ENCODE assay signal across 26 cellular contexts in genomic region chr3:167274141-167274874, GRCh38.
DNase-seq lines count a peak whose midpoint lies in the region; ATAC-seq, FAIRE-seq and TF ChIP-seq lines count a peak whose summit lies in the region.
"Had no signal": no experiment of that assay in that cellular context is flagged by ENCODE, and none has a peak within 500 bp of the region (broad histone marks: within the 10 kb centered on the region; RNA-seq: fewer than 3 reads in every experiment).

No MANE protein-coding gene starts in this region.

- no peak overlapping the region for H3K9ac ChIP-seq in HepG2 (ENCODE audit: insufficient read depth, low read depth, low read length)
- H3K9ac ChIP-seq: BLaER1 treated with 17β-estradiol and CSF1 and Interleukin-3, amounts not matched to agents 10 nM and 100 nM had no signal

- ATAC-seq in HepG2 (no peak), right lobe of liver (no peak), body of pancreas (peak; percentile 89), pancreas (peak; percentile 63 to 86 (median 72))
- ATAC-seq: A549; CD8-positive, alpha-beta T cell; GM12878 had no signal

- H3K36me3 ChIP-seq in HepG2 (replicated peaks in 1 of 2; ENCODE audit: control insufficient read depth in 1 of 2, insufficient read depth in 2 of 2, low read length in 2 of 2) (no peaks in the 10 kb centered on the region), right lobe of liver (no peaks in the 10 kb centered on the region), body of pancreas (replicated peaks in 1 of 2; ENCODE audit: insufficient read depth in 1 of 2, low read depth in 2 of 2) (no peaks in the 10 kb centered on the region), pancreas (no peaks in the 10 kb centered on the region)
- H3K36me3 ChIP-seq: BLaER1 treated with 17β-estradiol and CSF1 and Interleukin-3, amounts not matched to agents 10 nM and 100 nM had no signal

- TF ChIP-seq CTCF in HepG2 (CRISPR knock-in tag; IDR thresholded peaks at IDR 0.05) (no peak), right lobe of liver (IDR thresholded peaks at IDR 0.05) (no peak), Calu3 (IDR thresholded peaks at IDR 0.05; ENCODE audit: unreplicated experiment) (no peak), body of pancreas (IDR thresholded peaks at IDR 0.05) (no peak), pancreas (IDR thresholded peaks at IDR 0.05) (no peak)

- no peaks in the 10 kb centered on the region for H3K4me1 Mint-ChIP-seq in Calu3 (ENCODE audit: low read depth, unreplicated experiment)
- H3K4me1 Mint-ChIP-seq: B cell had no signal

- FAIRE-seq in HepG2 (lab: Jason Lieb, UNC) (no peak), pancreas (lab: Jason Lieb, UNC) (no peak)
- FAIRE-seq: A549, GM12878, GM12892, GM18507 had no signal

- H3K9me3 ChIP-seq in HepG2 (ENCODE audit: low read length) (no peaks in the 10 kb centered on the region), right lobe of liver (no peaks in the 10 kb centered on the region), body of pancreas (no peaks in the 10 kb centered on the region), pancreas (no peaks in the 10 kb centered on the region)
- H3K9me3 ChIP-seq: A549; BLaER1 treated with 17β-estradiol and CSF1 and Interleukin-3, amounts not matched to agents 10 nM and 100 nM; Caco-2 had no signal

- no peak overlapping the region for H2AFZ ChIP-seq in HepG2 (ENCODE audit: low read length)

- no peak overlapping the region for H3K4me3 ChIP-seq in HepG2 (replicated peaks in 1 of 3; ENCODE audit: insufficient read depth in 1 of 3, low read depth in 2 of 3, low read length in 3 of 3)
- H3K4me3 ChIP-seq in right lobe of liver, result no peak overlapping the region
- no peak overlapping the region for H3K4me3 ChIP-seq in body of pancreas
- H3K4me3 ChIP-seq in pancreas, result no peak overlapping the region
- H3K4me3 ChIP-seq: A549; BLaER1 treated with 17β-estradiol and CSF1 and Interleukin-3, amounts not matched to agents 10 nM and 100 nM; GM12878 had no signal

- peak overlapping the region; percentile 2 for H3K27ac Mint-ChIP-seq in Calu3 (ENCODE audit: unreplicated experiment)
- H3K27ac Mint-ChIP-seq: B cell; CD4-positive, alpha-beta T cell; CD8-positive, alpha-beta T cell had no signal

- no peaks in the 10 kb centered on the region for H3K36me3 Mint-ChIP-seq in Calu3 (ENCODE audit: insufficient read depth, unreplicated experiment)
- H3K36me3 Mint-ChIP-seq: CD8-positive, alpha-beta T cell had no signal

- H3K4me1 ChIP-seq in HepG2 (ENCODE audit: insufficient read depth, low read length) (no peaks in the 10 kb centered on the region), right lobe of liver (no peaks in the 10 kb centered on the region), body of pancreas (peaks cover 8% of the 10 kb centered on the region), pancreas (peaks cover 0 to 5% (median 0%) of the 10 kb centered on the region in 3 donors)
- H3K4me1 ChIP-seq: A549; BLaER1 treated with 17β-estradiol and CSF1 and Interleukin-3, amounts not matched to agents 10 nM and 100 nM; Caco-2 had no signal

- no peaks in the 10 kb centered on the region for H4K20me1 ChIP-seq in HepG2 (ENCODE audit: insufficient read depth, low read length)
- H4K20me1 ChIP-seq: BLaER1 treated with 17β-estradiol and CSF1 and Interleukin-3, amounts not matched to agents 10 nM and 100 nM had no signal

- WGBS in HepG2 (ENCODE audit: low lambda C conversion rate), result 18% methylated on average over 7 of the region's 7 CpGs
- 52% methylated on average over 7 of the region's 7 CpGs for WGBS in right lobe of liver (ENCODE audit: insufficient coverage, low coverage, low lambda C conversion rate, missing lambda C conversion rate)
- WGBS in body of pancreas, 2 donors, result 17% methylated on average over 7 of the region's 7 CpGs
- 15 to 19% methylated on average over 7 of the region's 7 CpGs for WGBS in pancreas, 2 donors

- intact Hi-C loops in HepG2 (cut with micrococcal nuclease; ENCODE audit: unreplicated experiment), result no loop called here
- intact Hi-C loops in right lobe of liver (cut with DNase I), result no loop called here
- intact Hi-C loops in Calu3 (cut with micrococcal nuclease; ENCODE audit: unreplicated experiment), result no loop called here
- intact Hi-C loops in body of pancreas (cut with DNase I), result no loop called here
- intact Hi-C loops in pancreas (cut with DNase I), result no loop called here

- H3K9me3 Mint-ChIP-seq in Calu3 (ENCODE audit: low read depth, unreplicated experiment), result peaks cover 12% of the 10 kb centered on the region

- TF ChIP-seq POLR2A in HepG2 (IDR thresholded peaks at IDR 0.05; ENCODE audit: insufficient read depth in 1 of 2, low read depth in 2 of 2, low read length in 2 of 2) (no peak), right lobe of liver (IDR thresholded peaks at IDR 0.05) (no peak), body of pancreas (IDR thresholded peaks at IDR 0.05) (no peak)

- TF ChIP-seq RAD21 in HepG2 (CRISPR knock-in tag; IDR thresholded peaks at IDR 0.05), result no peak

- no peaks in the 10 kb centered on the region for H3K27me3 Mint-ChIP-seq in Calu3 (ENCODE audit: unreplicated experiment)
- H3K27me3 Mint-ChIP-seq: B cell; CD4-positive, alpha-beta T cell had no signal

- in situ Hi-C loops in HepG2 (cut with HindIII; ENCODE audit: extremely low pct_ligation_motif_present, low pct_unique_long_range_greater_than_20kb), result no loop called here

- TF ChIP-seq EP300 in HepG2 (IDR thresholded peaks at IDR 0.05; ENCODE audit: low read depth in 2 of 2, low read length in 2 of 2) (no peak), HepG2 (CRISPR knock-in tag; IDR thresholded peaks at IDR 0.05; ENCODE audit: borderline replicate concordance) (no peak)

- H3K27me3 ChIP-seq in HepG2 (ENCODE audit: control insufficient read depth in 1 of 2, insufficient read depth in 2 of 2, low read length in 2 of 2) (no peaks in the 10 kb centered on the region), right lobe of liver (no peaks in the 10 kb centered on the region), body of pancreas (no peaks in the 10 kb centered on the region), pancreas (no peaks in the 10 kb centered on the region)
- H3K27me3 ChIP-seq: BLaER1 treated with 17β-estradiol and CSF1 and Interleukin-3, amounts not matched to agents 10 nM and 100 nM had no signal

- DNase-seq in HepG2 (ENCODE audit: low spot score), result no peak
- no peak for DNase-seq in right lobe of liver
- no peak for DNase-seq in Calu3
- peak in 2 of 4 donors; percentile 14 to 40 for DNase-seq in body of pancreas
- peak in 2 of 6 donors; percentile 24 to 63 for DNase-seq in pancreas
- no peak for DNase-seq in activated gamma-delta T cell treated with Interleukin-2 at 50 U/mL for 16 hours
- no peak for DNase-seq in NCI-H2081 treated with DMSO at 0.1 percent for 48 hours (lab: John Stamatoyannopoulos, UW)
- DNase-seq: AML-193; Caco-2; CD4-positive, alpha-beta T cell; CD8-positive, alpha-beta T cell; DMS 273 treated with DMSO at 0.1 percent for 48 hours; DMS153; DMS53; DMS79; DND-41; EL; GDM1 had no signal

- H3K4me3 Mint-ChIP-seq in Calu3 (ENCODE audit: low read depth, unreplicated experiment), result no peak overlapping the region
- H3K4me3 Mint-ChIP-seq: B cell; CD4-positive, alpha-beta T cell; CD8-positive, alpha-beta T cell had no signal

- BruUV-seq in HepG2 (replicated peaks; lab: Mats Ljungman, UMichigan), result no TSS peak
- no TSS peak for BruUV-seq in Calu3 (replicated peaks; lab: Mats Ljungman, UMichigan)

- no peaks in the 10 kb centered on the region for H3K79me2 ChIP-seq in HepG2 (ENCODE audit: insufficient read depth, low read length)

- no peak overlapping the region for H3K4me2 ChIP-seq in HepG2 (ENCODE audit: low read depth, low read length)
- H3K4me2 ChIP-seq: A549; BLaER1 treated with 17β-estradiol and CSF1 and Interleukin-3, amounts not matched to agents 10 nM and 100 nM had no signal

- H3K27ac ChIP-seq in HepG2 (ENCODE audit: extremely low read length, insufficient read depth, low read length) (no peak overlapping the region), right lobe of liver (no peak overlapping the region), body of pancreas (peak overlapping the region in 2 of 4 donors; percentile 24 to 32), pancreas (peak overlapping the region in 2 of 4 donors; percentile 41 to 57)
- H3K27ac ChIP-seq: 22Rv1; A549; BLaER1 treated with 17β-estradiol and CSF1 and Interleukin-3, amounts not matched to agents 10 nM and 100 nM; C4-2B had no signal

- POLR2A ChIA-PET in HepG2 (lab: Yijun Ruan, JAX), result no interaction called here

- CTCF ChIA-PET in HepG2 (lab: Yijun Ruan, JAX; ENCODE audit: low intra/inter-chr PET ratio, low total read pairs) (no interaction called here), Calu3 (lab: Charles Lee) (no interaction called here)

TF ChIP-seq in HepG2, 621 proteins besides CTCF, POLR2A, EP300 and RAD21:
- TF ChIP-seq ZNF576 (CRISPR knock-in tag; IDR thresholded peaks at IDR 0.05) (no peak), NFKB2 (CRISPR knock-in tag; IDR thresholded peaks at IDR 0.05; ENCODE audit: borderline replicate concordance) (no peak), CEBPB (IDR thresholded peaks at IDR 0.05; ENCODE audit: borderline replicate concordance, low read depth, low read length) (peak; percentile 28; the same call in 1 of the 2 replicates)

Comparison
In these comparisons a context has a peak if more than half of its experiments do, and no peak if none do; other contexts are left out.
1. ATAC-seq: peak in body of pancreas (single experiment) and pancreas (4 of 4); none in HepG2 (single experiment) and right lobe of liver (0 of 4).